ENCODE assay signal across 15 cellular contexts in genomic region chr18:79258447-79258846, GRCh38.
DNase-seq lines count a peak whose midpoint lies in the region; ATAC-seq and TF ChIP-seq lines count a peak whose summit lies in the region.
"Had no signal": no experiment of that assay in that cellular context is flagged by ENCODE, and none has a peak within 500 bp of the region (broad histone marks: within the 10 kb centered on the region; RNA-seq: fewer than 3 reads in every experiment).

No MANE protein-coding gene starts in this region.

- H3K4me1 ChIP-seq in BLaER1 treated with 17β-estradiol and CSF1 and Interleukin-3, amounts not matched to agents 10 nM and 100 nM, result peaks cover 40 to 65% (median 53%) of the 10 kb centered on the region in 10 experiments
- H3K4me1 ChIP-seq in osteoblast (ENCODE audit: insufficient read depth, low read length) (no peaks in the 10 kb centered on the region), thyroid gland (no peaks in the 10 kb centered on the region), prostate gland (replicated peaks) (no peaks in the 10 kb centered on the region)
- H3K4me1 ChIP-seq: gastrocnemius medialis, SJSA1, uterus had no signal

- TF ChIP-seq CTCF in osteoblast (IDR thresholded peaks at IDR 0.05; ENCODE audit: extremely low read depth, low read depth, low read length) (no peak), thyroid gland (IDR thresholded peaks at IDR 0.05) (no peak), prostate gland (IDR thresholded peaks at IDR 0.05) (no peak)

- H3K9me3 ChIP-seq in BLaER1 treated with 17β-estradiol and CSF1 and Interleukin-3, amounts not matched to agents 10 nM and 100 nM (replicated peaks in 1 of 11), result no peaks in the 10 kb centered on the region
- no peaks in the 10 kb centered on the region for H3K9me3 ChIP-seq in osteoblast (ENCODE audit: low read depth, low read length)
- no peaks in the 10 kb centered on the region for H3K9me3 ChIP-seq in thyroid gland
- H3K9me3 ChIP-seq in prostate gland, result no peaks in the 10 kb centered on the region
- H3K9me3 ChIP-seq: gastrocnemius medialis, SJSA1, uterus had no signal

- no peak for TF ChIP-seq POLR2A in thyroid gland (IDR thresholded peaks at IDR 0.05)
- TF ChIP-seq POLR2A in prostate gland (IDR thresholded peaks at IDR 0.05), result no peak

- peak overlapping the region; percentile 10 to 71 (median 56); a peak in 21 of 22 replicates for H3K4me2 ChIP-seq in BLaER1 treated with 17β-estradiol and CSF1 and Interleukin-3, amounts not matched to agents 10 nM and 100 nM
- no peak overlapping the region for H3K4me2 ChIP-seq in osteoblast (ENCODE audit: insufficient read depth, low read length)

- ATAC-seq in GM18868 (IDR thresholded peaks at IDR 0.05; ENCODE audit: unreplicated experiment) (peak; percentile 87), HG02623 (IDR thresholded peaks at IDR 0.05; ENCODE audit: unreplicated experiment) (peak; percentile 53)
- ATAC-seq: gastrocnemius medialis; natural killer cell treated with Interleukin-12 subunit alpha and Interleukin-12 subunit beta and Interleukin-15 and Interleukin-18, amount 100 ng/mL, for 72 hours had no signal

- H3K36me3 ChIP-seq in BLaER1 treated with 17β-estradiol and CSF1 and Interleukin-3, amounts not matched to agents 10 nM and 100 nM, result peaks cover 8 to 40% (median 17%) of the 10 kb centered on the region in 11 experiments; a peak in 17 of 22 replicates
- H3K36me3 ChIP-seq in osteoblast (ENCODE audit: insufficient read depth, low read length) (no peaks in the 10 kb centered on the region), thyroid gland (no peaks in the 10 kb centered on the region), prostate gland (no peaks in the 10 kb centered on the region)
- H3K36me3 ChIP-seq: gastrocnemius medialis, uterus had no signal

- peaks cover 0 to 10% (median 0%) of the 10 kb centered on the region in 11 experiments; a peak in 6 of 22 replicates for H4K20me1 ChIP-seq in BLaER1 treated with 17β-estradiol and CSF1 and Interleukin-3, amounts not matched to agents 10 nM and 100 nM
- H4K20me1 ChIP-seq in osteoblast (ENCODE audit: insufficient read depth, low read length), result no peaks in the 10 kb centered on the region

- H3K9ac ChIP-seq in BLaER1 treated with 17β-estradiol and CSF1 and Interleukin-3, amounts not matched to agents 10 nM and 100 nM, result no peak overlapping the region

- peak; percentile 53 for DNase-seq in NCI-H345 treated with DMSO at 0.1 percent for 48 hours (lab: John Stamatoyannopoulos, UW; ENCODE audit: unreplicated experiment)
- no peak for DNase-seq in osteoblast (ENCODE audit: insufficient read length, low spot score, missing footprints)
- no peak for DNase-seq in dermis blood vessel endothelial cell
- DNase-seq in thyroid gland, result no peak
- no peak for DNase-seq in prostate gland (ENCODE audit: low spot score)
- DNase-seq: activated T-cell treated with anti-CD3 and anti-CD28 coated beads, Interleukin-2, amount 50 U/mL, for 1 hour; gastrocnemius medialis; NCI-H187; uterus had no signal

- H3K27me3 ChIP-seq in BLaER1 treated with 17β-estradiol and CSF1 and Interleukin-3, amounts not matched to agents 10 nM and 100 nM, result no peaks in the 10 kb centered on the region
- H3K27me3 ChIP-seq in osteoblast (ENCODE audit: insufficient read depth, low read length) (no peaks in the 10 kb centered on the region), thyroid gland (no peaks in the 10 kb centered on the region), prostate gland (replicated peaks; ENCODE audit: insufficient read depth) (no peaks in the 10 kb centered on the region)
- H3K27me3 ChIP-seq: gastrocnemius medialis, SJSA1, uterus had no signal

- intact Hi-C loops in thyroid gland (cut with DNase I) (no loop called here), prostate gland (cut with DNase I) (no loop called here)

- 61 to 65% methylated on average over 4 of the region's 4 CpGs for WGBS in thyroid gland, 2 donors
- WGBS in prostate gland, result 73% methylated on average over 4 of the region's 4 CpGs

- no peak overlapping the region for H3K4me3 ChIP-seq in BLaER1 treated with 17β-estradiol and CSF1 and Interleukin-3, amounts not matched to agents 10 nM and 100 nM
- no peak overlapping the region for H3K4me3 ChIP-seq in osteoblast (ENCODE audit: insufficient read depth, low read length)
- no peak overlapping the region for H3K4me3 ChIP-seq in thyroid gland (replicated peaks in 1 of 3)
- no peak overlapping the region for H3K4me3 ChIP-seq in prostate gland
- H3K4me3 ChIP-seq: gastrocnemius medialis, SJSA1, skin epidermis, uterus had no signal

- no peaks in the 10 kb centered on the region for H3K79me2 ChIP-seq in osteoblast (ENCODE audit: insufficient read depth, low read length)

- 0 out of 22 replicates have a peak overlapping the region, but pooled peaks of 1 of the 11 experiments have one; percentile 19 for H3K27ac ChIP-seq in BLaER1 treated with 17β-estradiol and CSF1 and Interleukin-3, amounts not matched to agents 10 nM and 100 nM
- H3K27ac ChIP-seq in osteoblast (ENCODE audit: low read depth, low read length), result no peak overlapping the region
- H3K27ac ChIP-seq in thyroid gland, result no peak overlapping the region
- H3K27ac ChIP-seq in prostate gland, result no peak overlapping the region
- H3K27ac ChIP-seq: gastrocnemius medialis, SJSA1, skin epidermis, uterus had no signal

- H2AFZ ChIP-seq in osteoblast (ENCODE audit: low read length), result no peak overlapping the region
